Comparison of ENCODE assay signal across 10 cellular contexts in genomic region chr17:40327735-40328385, GRCh38. TPM values are rescaled to one million over a fixed set of nuclear protein-coding genes. Genes with fewer than 3 reads are reported as not detected.
DNase-seq lines count a peak whose midpoint lies in the region; ATAC-seq and TF ChIP-seq lines count a peak whose summit lies in the region.
"Had no signal": no experiment of that assay in that cellular context is flagged by ENCODE, and none has a peak within 500 bp of the region (broad histone marks: within the 10 kb centered on the region; RNA-seq: fewer than 3 reads in every experiment).

No MANE protein-coding gene starts in this region.

- H3K4me1 ChIP-seq in liver (ENCODE audit: control insufficient read depth in 4 of 4, insufficient read depth in 4 of 4, low read length in 3 of 4): peaks cover 39 to 98% (median 86%) of the 10 kb centered on the region in 4 donors
- H3K4me1 ChIP-seq in thymus (ENCODE audit: control insufficient read depth, insufficient read depth, low read length): peaks cover 59% of the 10 kb centered on the region

- WGBS in liver: 8% methylated on average over 3 of the region's 3 CpGs
- WGBS in thymus: 51% methylated on average over 3 of the region's 3 CpGs

- peaks cover 91% of the 10 kb centered on the region for H3K4me1 Mint-ChIP-seq in activated CD8-positive, alpha-beta memory T cell treated with anti-CD3 and anti-CD28 coated beads, Interleukin-2, amount 10 ng/mL, durations not matched to agents 7 days and 5 days
- H3K4me1 Mint-ChIP-seq in activated naive CD8-positive, alpha-beta T cell treated with anti-CD3 and anti-CD28 coated beads, Interleukin-2, amount 50 U/mL, for 24 hours: peaks cover 92% of the 10 kb centered on the region

- H3K9me3 Mint-ChIP-seq in activated CD8-positive, alpha-beta memory T cell treated with anti-CD3 and anti-CD28 coated beads, Interleukin-2, amount 10 ng/mL, durations not matched to agents 7 days and 5 days (ENCODE audit: low read depth): no peaks in the 10 kb centered on the region
- no peaks in the 10 kb centered on the region for H3K9me3 Mint-ChIP-seq in activated naive CD8-positive, alpha-beta T cell treated with anti-CD3 and anti-CD28 coated beads, Interleukin-2, amount 50 U/mL, for 24 hours

- no peak for DNase-seq in activated CD8-positive, alpha-beta memory T cell treated with anti-CD3 and anti-CD28 coated beads, Interleukin-2, amount 10 ng/mL, durations not matched to agents 7 days and 5 days
- DNase-seq in activated CD8-positive, alpha-beta memory T cell treated with anti-CD3 and anti-CD28 coated beads, Interleukin-2, amount 50 U/mL, for 48 hours: no peak
- no peak for DNase-seq in activated naive CD8-positive, alpha-beta T cell treated with anti-CD3 and anti-CD28 coated beads, Interleukin-2, amount 50 U/mL, for 24 hours
- DNase-seq in KG1 (lab: John Stamatoyannopoulos, UW) (no peak), activated gamma-delta T cell (lab: John Stamatoyannopoulos, UW) (no peak)
- DNase-seq: NCI-H1092 treated with DMSO at 0.1 percent for 48 hours; stimulated activated CD4-positive, alpha-beta T cell treated with anti-CD3 and anti-CD28 coated beads, Interleukin-2, amount 100 ng/mL, for 48 hours had no signal

- H3K9me3 ChIP-seq in liver (ENCODE audit: control insufficient read depth in 4 of 4, low read length in 3 of 4) (no peaks in the 10 kb centered on the region), thymus (ENCODE audit: control insufficient read depth) (no peaks in the 10 kb centered on the region)

- H3K36me3 ChIP-seq in liver (ENCODE audit: control insufficient read depth in 4 of 4, insufficient read depth in 3 of 4, low read depth in 1 of 4, low read length in 3 of 4): no peaks in the 10 kb centered on the region
- no peaks in the 10 kb centered on the region for H3K36me3 ChIP-seq in thymus (ENCODE audit: control insufficient read depth, insufficient read depth)

- H3K27me3 ChIP-seq in liver (ENCODE audit: control insufficient read depth in 4 of 4, insufficient read depth in 4 of 4, low read length in 3 of 4) (no peaks in the 10 kb centered on the region), thymus (ENCODE audit: control insufficient read depth, insufficient read depth) (no peaks in the 10 kb centered on the region)

- no peak for ATAC-seq in activated CD8-positive, alpha-beta memory T cell treated with anti-CD3 and anti-CD28 coated beads, Interleukin-2, amount 10 ng/mL, durations not matched to agents 7 days and 5 days
- ATAC-seq in activated naive CD8-positive, alpha-beta T cell treated with anti-CD3 and anti-CD28 coated beads, Interleukin-2, amount 50 U/mL, for 24 hours: no peak
- ATAC-seq in GM21526 (IDR thresholded peaks at IDR 0.05; ENCODE audit: low FRiP score, unreplicated experiment): no peak

- TF ChIP-seq RAD21 in liver (IDR thresholded peaks at IDR 0.05): no peak

- H3K27ac ChIP-seq in liver (ENCODE audit: low read depth in 1 of 2, low read length in 2 of 2) (peak overlapping the region; percentile 75 to 84), thymus (ENCODE audit: low read depth) (peak overlapping the region; percentile 36)

- H3K36me3 Mint-ChIP-seq in activated CD8-positive, alpha-beta memory T cell treated with anti-CD3 and anti-CD28 coated beads, Interleukin-2, amount 10 ng/mL, durations not matched to agents 7 days and 5 days: peaks cover 22% of the 10 kb centered on the region
- peaks cover 18% of the 10 kb centered on the region for H3K36me3 Mint-ChIP-seq in activated naive CD8-positive, alpha-beta T cell treated with anti-CD3 and anti-CD28 coated beads, Interleukin-2, amount 50 U/mL, for 24 hours (ENCODE audit: low read depth)

- H3K27ac Mint-ChIP-seq in activated CD8-positive, alpha-beta memory T cell treated with anti-CD3 and anti-CD28 coated beads, Interleukin-2, amount 10 ng/mL, durations not matched to agents 7 days and 5 days: peak overlapping the region; percentile 97
- H3K27ac Mint-ChIP-seq in activated naive CD8-positive, alpha-beta T cell treated with anti-CD3 and anti-CD28 coated beads, Interleukin-2, amount 50 U/mL, for 24 hours: peak overlapping the region; percentile 50

- H3K4me3 ChIP-seq in liver (ENCODE audit: low read depth in 1 of 3, low read length in 3 of 3) (no peak overlapping the region), thymus (ENCODE audit: low read length) (no peak overlapping the region)

- CTCF ChIA-PET in activated CD8-positive, alpha-beta memory T cell treated with anti-CD3 and anti-CD28 coated beads, Interleukin-2, amount 10 ng/mL, durations not matched to agents 7 days and 5 days (lab: Charles Lee): interaction anchor here (1.0 to 5.0 kb wide), 7 partner anchors 11 to 35 kb away, joined by 3 to 51 read pairs (median 5); no protein-coding TSS in a partner anchor

- no peak overlapping the region for H3K9ac ChIP-seq in liver (ENCODE audit: low read depth in 1 of 2, low read length in 2 of 2)

- H3K4me3 Mint-ChIP-seq in activated CD8-positive, alpha-beta memory T cell treated with anti-CD3 and anti-CD28 coated beads, Interleukin-2, amount 10 ng/mL, durations not matched to agents 7 days and 5 days: peak overlapping the region; percentile 68
- no peak overlapping the region for H3K4me3 Mint-ChIP-seq in activated naive CD8-positive, alpha-beta T cell treated with anti-CD3 and anti-CD28 coated beads, Interleukin-2, amount 50 U/mL, for 24 hours

- H3K27me3 Mint-ChIP-seq in activated CD8-positive, alpha-beta memory T cell treated with anti-CD3 and anti-CD28 coated beads, Interleukin-2, amount 10 ng/mL, durations not matched to agents 7 days and 5 days: no peaks in the 10 kb centered on the region
- peaks cover under 1% of the 10 kb centered on the region for H3K27me3 Mint-ChIP-seq in activated naive CD8-positive, alpha-beta T cell treated with anti-CD3 and anti-CD28 coated beads, Interleukin-2, amount 50 U/mL, for 24 hours

- no peak for TF ChIP-seq CTCF in liver (IDR thresholded peaks at IDR 0.05; ENCODE audit: low read depth, low read length, missing input control)

TF ChIP-seq in liver, 16 proteins besides CTCF, POLR2A, EP300 and RAD21:
- no peak for TF ChIP-seq HNF4G (IDR thresholded peaks at IDR 0.05)
- TF ChIP-seq RXRA (IDR thresholded peaks at IDR 0.05): peak in 1 of 2 donors; percentile 40
- peak; percentile 26 to 48 for TF ChIP-seq HNF4A (conservative IDR thresholded peaks at IDR 0.05)

RNA-seq across cellular contexts. Expression of gene RARA, which starts 18.9 kb away (rescaled TPM):
- 10 to 100 TPM; 29.9 to 39.5 TPM for total RNA-seq in activated CD8-positive, alpha-beta memory T cell treated with anti-CD3 and anti-CD28 coated beads, Interleukin-2, amount 10 ng/mL, durations not matched to agents 7 days and 5 days
- total RNA-seq in liver: 10 to 100 TPM in 1 of 2 donors, 1 to 10 TPM in 1; 8.7 to 12.9 TPM
- polyA plus RNA-seq in liver: 10 to 100 TPM in 1 of 2 donors, 1 to 10 TPM in 1; 6.6 to 26.2 TPM
- polyA plus RNA-seq in thymus: 17.1 TPM

RNA-seq across cellular contexts. Expression of gene GJD3, which starts 36.7 kb away (rescaled TPM):
- total RNA-seq in activated CD8-positive, alpha-beta memory T cell treated with anti-CD3 and anti-CD28 coated beads, Interleukin-2, amount 10 ng/mL, durations not matched to agents 7 days and 5 days: not detected
- total RNA-seq in liver: under 1 TPM; 0.47 to 0.59 TPM
- polyA plus RNA-seq in liver (under 1 TPM in 1 of 2 donors, not detected in 1; 0.48 TPM), thymus (0.34 TPM)

RNA-seq across cellular contexts. Expression of gene CDC6, which starts 40.2 kb away (rescaled TPM):
- total RNA-seq in activated CD8-positive, alpha-beta memory T cell treated with anti-CD3 and anti-CD28 coated beads, Interleukin-2, amount 10 ng/mL, durations not matched to agents 7 days and 5 days: 100 to 1,000 TPM; 109 to 111 TPM
- total RNA-seq in liver: 10 to 100 TPM in 1 of 2 donors, 1 to 10 TPM in 1; 2.3 to 16.5 TPM
- polyA plus RNA-seq in liver (1 to 10 TPM in 1 of 2 donors, under 1 TPM in 1; 0.54 to 2.6 TPM), thymus (1.3 TPM)

Comparison
In these comparisons a context has a peak if more than half of its experiments do, and no peak if none do; other contexts are left out.
1. RNA of gene CDC6, which starts 40.2 kb away (total RNA-seq): 109 to 111 TPM in activated CD8-positive, alpha-beta memory T cell treated with anti-CD3 and anti-CD28 coated beads, Interleukin-2, amount 10 ng/mL, durations not matched to agents 7 days and 5 days; 2.3 to 16.5 TPM in liver; every median in the first group is over 4 times any median in the second.